ENCODE assay signal across 8 cellular contexts in genomic region chr7:6826151-6826550, GRCh38. TPM values are rescaled to one million over a fixed set of nuclear protein-coding genes. Genes with fewer than 3 reads are reported as not detected.
A peak's percentile ranks its signal among the peaks of the same experiment; 100 is the strongest.
DNase-seq lines count a peak whose midpoint lies in the region; ATAC-seq and TF ChIP-seq lines count a peak whose summit lies in the region.
"Not testable (repeated sequence)": the region's sequence is repeated elsewhere in the genome, so short reads cannot be mapped to it uniquely, and the experiment has no call there.

CCZ1B (minus strand) TSS chr7:6826275; CDS start chr7:6826197, 78 bp downstream.

- TF ChIP-seq EP300 in ovary (IDR thresholded peaks at IDR 0.05); suprapubic skin (IDR thresholded peaks at IDR 0.05): not testable (repeated sequence)

- not testable (repeated sequence) for H3K9me3 ChIP-seq in ovary, suprapubic skin

- H3K4me3 ChIP-seq in ovary, result peak within 1 kb of the TSS; percentile 77
- peak within 1 kb of the TSS; percentile 52 for H3K4me3 ChIP-seq in suprapubic skin

- TF ChIP-seq POLR2A in ovary (IDR thresholded peaks at IDR 0.05); suprapubic skin (IDR thresholded peaks at IDR 0.05): not testable (repeated sequence)

- intact Hi-C loops in ovary (cut with DNase I), result not testable (repeated sequence)

- not testable (repeated sequence) for H3K9me3 Mint-ChIP-seq in activated naive CD4-positive, alpha-beta T cell treated with anti-CD3 and anti-CD28 coated beads, Interleukin-2, amount 10 ng/mL, durations not matched to agents 7 days and 5 days

- H3K4me1 ChIP-seq in ovary (ENCODE audit: insufficient read depth); suprapubic skin: not testable (repeated sequence)

- peaks cover 12% of the 10 kb centered on the region for H3K27me3 Mint-ChIP-seq in activated naive CD4-positive, alpha-beta T cell treated with anti-CD3 and anti-CD28 coated beads, Interleukin-2, amount 10 ng/mL, durations not matched to agents 7 days and 5 days

- not testable (repeated sequence) for H3K36me3 ChIP-seq in ovary, suprapubic skin

- peak; percentile 99 for ATAC-seq in HG02588 (IDR thresholded peaks at IDR 0.05; ENCODE audit: unreplicated experiment)

- CTCF ChIA-PET in activated naive CD4-positive, alpha-beta T cell treated with anti-CD3 and anti-CD28 coated beads, Interleukin-2, amount 10 ng/mL, durations not matched to agents 7 days and 5 days (lab: Charles Lee), result not testable (repeated sequence)

- H3K36me3 Mint-ChIP-seq in activated naive CD4-positive, alpha-beta T cell treated with anti-CD3 and anti-CD28 coated beads, Interleukin-2, amount 10 ng/mL, durations not matched to agents 7 days and 5 days, result not testable (repeated sequence)

- not testable (repeated sequence) for H3K27ac ChIP-seq in ovary
- H3K27ac ChIP-seq in suprapubic skin, result peak within 1 kb of the TSS; percentile 45

- H3K27ac Mint-ChIP-seq in activated naive CD4-positive, alpha-beta T cell treated with anti-CD3 and anti-CD28 coated beads, Interleukin-2, amount 10 ng/mL, durations not matched to agents 7 days and 5 days, result peak within 1 kb of the TSS; percentile 88

- H3K27me3 ChIP-seq in ovary, result not testable (repeated sequence)
- H3K27me3 ChIP-seq in suprapubic skin, result peaks cover 11% of the 10 kb centered on the region

- peak; percentile 53 for TF ChIP-seq CTCF in GM10266 (IDR thresholded peaks at IDR 0.05; ENCODE audit: control insufficient read depth, insufficient read depth, low read depth, missing control alignments)
- not testable (repeated sequence) for TF ChIP-seq CTCF in ovary (IDR thresholded peaks at IDR 0.05); suprapubic skin (IDR thresholded peaks at IDR 0.05)

- peaks cover 16% of the 10 kb centered on the region for H3K4me1 Mint-ChIP-seq in activated naive CD4-positive, alpha-beta T cell treated with anti-CD3 and anti-CD28 coated beads, Interleukin-2, amount 10 ng/mL, durations not matched to agents 7 days and 5 days

- DNase-seq in GM10266 (ENCODE audit: extremely low spot score), result not testable (repeated sequence)
- DNase-seq in NCI-H1092 (lab: John Stamatoyannopoulos, UW) (peak; percentile 70), SKM-1 (lab: John Stamatoyannopoulos, UW; ENCODE audit: unreplicated experiment) (peak; percentile 45), glomerular visceral epithelial cell (ENCODE audit: extremely low spot score) (peak; percentile 69), ovary (peak; percentile 63 to 82 (median 71)), suprapubic skin (ENCODE audit: low spot score in 2 of 2) (peak; percentile 87 to 92)
- peak; percentile 78 for DNase-seq in activated naive CD4-positive, alpha-beta T cell treated with anti-CD3 and anti-CD28 coated beads, Interleukin-2, amount 10 ng/mL, durations not matched to agents 7 days and 5 days

- peak within 1 kb of the TSS; percentile 83 for H3K4me3 Mint-ChIP-seq in activated naive CD4-positive, alpha-beta T cell treated with anti-CD3 and anti-CD28 coated beads, Interleukin-2, amount 10 ng/mL, durations not matched to agents 7 days and 5 days

- 0 to 1% (median 0%) methylated on average over 15 to 26 of the region's 35 CpGs for WGBS in ovary, 3 donors
- 2% methylated on average over 15 of the region's 35 CpGs for WGBS in suprapubic skin

RNA-seq across cellular contexts. Expression of gene CCZ1B, which starts in this region (rescaled TPM):
- total RNA-seq in ovary, result 10 to 100 TPM; 38.5 to 63.7 (median 43.0) TPM
- polyA plus RNA-seq in ovary, result 10 to 100 TPM; 19.2 to 58.9 TPM
- total RNA-seq in suprapubic skin, result 100 to 1,000 TPM in 1 of 4 donors, 10 to 100 TPM in 3; 20.8 to 112 (median 42.7) TPM
